ENCODE assay signal across 13 cellular contexts in genomic region chr7:136359333-136359903, GRCh38.
A peak's percentile ranks its signal among the peaks of the same experiment; 100 is the strongest.
DNase-seq lines count a peak whose midpoint lies in the region; ATAC-seq and TF ChIP-seq lines count a peak whose summit lies in the region.
"Had no signal": no experiment of that assay in that cellular context is flagged by ENCODE, and none has a peak within 500 bp of the region (broad histone marks: within the 10 kb centered on the region; RNA-seq: fewer than 3 reads in every experiment).

No MANE protein-coding gene starts in this region.

- in situ Hi-C loops in transverse colon (cut with MboI; ENCODE audit: low pct_ligation_motif_present in 1 of 4, low pct_unique_long_range_greater_than_20kb in 1 of 4, low sequenced_read_pairs in 3 of 4): no loop called here

- H3K36me3 ChIP-seq in transverse colon: no peaks in the 10 kb centered on the region
- H3K36me3 ChIP-seq: right lobe of liver had no signal

- no peak for TF ChIP-seq EP300 in transverse colon (IDR thresholded peaks at IDR 0.05; ENCODE audit: low read depth)

- H3K27ac ChIP-seq in transverse colon: no peak overlapping the region
- H3K27ac ChIP-seq in substantia nigra (ENCODE audit: low read depth, low read length, poor library complexity, severe bottlenecking): no peak overlapping the region
- H3K27ac ChIP-seq: 22Rv1, right lobe of liver had no signal

- TF ChIP-seq POLR2A in transverse colon (IDR thresholded peaks at IDR 0.05): no peak

- no peaks in the 10 kb centered on the region for H3K4me1 ChIP-seq in transverse colon
- H3K4me1 ChIP-seq: right lobe of liver had no signal

- ATAC-seq in activated naive CD8-positive, alpha-beta T cell treated with anti-CD3 and anti-CD28 coated beads, Interleukin-2, amount 50 U/mL, for 24 hours: peak; percentile 33
- ATAC-seq in HG02763 (IDR thresholded peaks at IDR 0.05; ENCODE audit: unreplicated experiment) (peak; percentile 96), HG03521 (IDR thresholded peaks at IDR 0.05; ENCODE audit: unreplicated experiment) (peak; percentile 96)
- ATAC-seq: right lobe of liver had no signal

- H3K4me3 Mint-ChIP-seq in activated naive CD8-positive, alpha-beta T cell treated with anti-CD3 and anti-CD28 coated beads, Interleukin-2, amount 50 U/mL, for 24 hours: no peak overlapping the region
- no peak overlapping the region for H3K4me3 Mint-ChIP-seq in activated naive CD8-positive, alpha-beta T cell treated with anti-CD3 and anti-CD28 coated beads for 36 hours
- H3K4me3 Mint-ChIP-seq: activated T-cell treated with anti-CD3 and anti-CD28 coated beads, Interleukin-2, amount 50 U/mL, for 24 hours; central memory CD8-positive, alpha-beta T cell; T-helper 1 cell treated with Interleukin-12 subunit alpha and Interleukin-12 subunit beta and Interleukin-4 antibody, amounts not matched to agents 30 μg/mL and 1 μg/mL, for 36 hours had no signal

- no peak overlapping the region for H3K4me3 ChIP-seq in transverse colon
- H3K4me3 ChIP-seq: right lobe of liver had no signal

- WGBS in transverse colon (ENCODE audit: low coverage in 1 of 2), 2 donors: 34 to 42% methylated on average over 4 to 5 of the region's 5 CpGs

- no peaks in the 10 kb centered on the region for H3K36me3 Mint-ChIP-seq in activated naive CD8-positive, alpha-beta T cell treated with anti-CD3 and anti-CD28 coated beads, Interleukin-2, amount 50 U/mL, for 24 hours (ENCODE audit: low read depth)
- H3K36me3 Mint-ChIP-seq in activated naive CD8-positive, alpha-beta T cell treated with anti-CD3 and anti-CD28 coated beads for 36 hours: no peaks in the 10 kb centered on the region

- H3K9me3 ChIP-seq in transverse colon: peaks cover 0 to 3% of the 10 kb centered on the region in 2 donors
- H3K9me3 ChIP-seq: right lobe of liver had no signal

- no peak overlapping the region for H3K27ac Mint-ChIP-seq in activated naive CD8-positive, alpha-beta T cell treated with anti-CD3 and anti-CD28 coated beads, Interleukin-2, amount 50 U/mL, for 24 hours
- H3K27ac Mint-ChIP-seq in activated naive CD8-positive, alpha-beta T cell treated with anti-CD3 and anti-CD28 coated beads for 36 hours: no peak overlapping the region
- H3K27ac Mint-ChIP-seq: activated T-cell treated with anti-CD3 and anti-CD28 coated beads, Interleukin-2, amount 50 U/mL, for 24 hours; T-helper 1 cell treated with Interleukin-12 subunit alpha and Interleukin-12 subunit beta and Interleukin-4 antibody, amounts not matched to agents 30 μg/mL and 1 μg/mL, for 36 hours had no signal

- intact Hi-C loops in transverse colon (cut with DNase I; ENCODE audit: low total_unique reads): no loop called here

- no peaks in the 10 kb centered on the region for H3K27me3 ChIP-seq in transverse colon
- H3K27me3 ChIP-seq: right lobe of liver had no signal

- TF ChIP-seq CTCF in transverse colon (IDR thresholded peaks at IDR 0.05): no peak

- H3K9me3 Mint-ChIP-seq in activated naive CD8-positive, alpha-beta T cell treated with anti-CD3 and anti-CD28 coated beads, Interleukin-2, amount 50 U/mL, for 24 hours: peaks cover 3% of the 10 kb centered on the region
- H3K9me3 Mint-ChIP-seq in activated naive CD8-positive, alpha-beta T cell treated with anti-CD3 and anti-CD28 coated beads for 36 hours: peaks cover 4% of the 10 kb centered on the region
- H3K9me3 Mint-ChIP-seq: T-helper 1 cell treated with Interleukin-12 subunit alpha and Interleukin-12 subunit beta and Interleukin-4 antibody, amounts not matched to agents 30 μg/mL and 1 μg/mL, for 36 hours had no signal

- no peaks in the 10 kb centered on the region for H3K27me3 Mint-ChIP-seq in activated naive CD8-positive, alpha-beta T cell treated with anti-CD3 and anti-CD28 coated beads, Interleukin-2, amount 50 U/mL, for 24 hours
- peaks cover 5% of the 10 kb centered on the region for H3K27me3 Mint-ChIP-seq in activated naive CD8-positive, alpha-beta T cell treated with anti-CD3 and anti-CD28 coated beads for 36 hours
- H3K27me3 Mint-ChIP-seq: activated T-cell treated with anti-CD3 and anti-CD28 coated beads, Interleukin-2, amount 50 U/mL, for 24 hours; central memory CD8-positive, alpha-beta T cell had no signal

- DNase-seq in activated naive CD8-positive, alpha-beta T cell treated with anti-CD3 and anti-CD28 coated beads, Interleukin-2, amount 50 U/mL, for 24 hours: no peak
- no peak for DNase-seq in activated naive CD8-positive, alpha-beta T cell treated with anti-CD3 and anti-CD28 coated beads for 36 hours
- peak; percentile 7 for DNase-seq in transverse colon
- DNase-seq in T1000 (lab: John Stamatoyannopoulos, UW): no peak
- no peak for DNase-seq in substantia nigra (lab: John Stamatoyannopoulos, UW)
- DNase-seq in globus pallidus (ENCODE audit: low spot score): no peak
- DNase-seq: activated T-cell treated with anti-CD3 and anti-CD28 coated beads, Interleukin-2, amount 50 U/mL, for 24 hours; right lobe of liver had no signal

- H3K4me1 Mint-ChIP-seq in activated naive CD8-positive, alpha-beta T cell treated with anti-CD3 and anti-CD28 coated beads, Interleukin-2, amount 50 U/mL, for 24 hours: peaks cover 3% of the 10 kb centered on the region
- no peaks in the 10 kb centered on the region for H3K4me1 Mint-ChIP-seq in activated naive CD8-positive, alpha-beta T cell treated with anti-CD3 and anti-CD28 coated beads for 36 hours
- H3K4me1 Mint-ChIP-seq: central memory CD8-positive, alpha-beta T cell had no signal

Comparison
In these comparisons a context has a peak if more than half of its experiments do, and no peak if none do; other contexts are left out.
1. ATAC-seq: peak in every context shown above with its lines; median percentile 96 in HG02763; 96 in HG03521; 33 in activated naive CD8-positive, alpha-beta T cell treated with anti-CD3 and anti-CD28 coated beads, Interleukin-2, amount 50 U/mL, for 24 hours.